Comparison of ENCODE assay signal across 1 cellular context in the genomic region with DNA sequence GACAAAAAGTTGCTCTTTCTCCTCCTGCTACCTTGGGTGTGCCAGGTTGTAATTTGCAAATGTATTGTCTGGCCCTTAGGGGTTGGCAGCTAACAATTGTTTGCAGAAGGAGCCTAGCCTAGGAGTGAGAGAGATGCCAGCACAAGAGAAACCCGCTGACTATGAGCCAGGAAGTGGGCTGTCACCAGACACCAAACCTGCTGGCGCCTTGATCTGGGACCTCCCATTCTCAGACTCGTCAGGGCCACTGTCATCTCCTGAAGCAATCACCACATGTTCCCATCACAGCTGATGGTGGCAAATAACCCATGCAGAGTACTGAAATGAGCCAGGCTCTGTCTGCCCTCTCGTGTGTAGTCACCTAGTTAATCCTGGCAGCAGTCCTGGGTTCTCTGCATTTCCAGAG.
TF ChIP-seq lines count a peak whose summit lies in the region.

No MANE protein-coding gene starts in this region.

TF ChIP-seq in WTC11, 78 proteins besides CTCF, POLR2A, EP300 and RAD21 (continued from another document):
- TF ChIP-seq AFF4 (CRISPR knock-in tag; IDR thresholded peaks at IDR 0.05; ENCODE audit: borderline replicate concordance) (no peak), NFATC4 (CRISPR knock-in tag; IDR thresholded peaks at IDR 0.05) (no peak), MYBL2 (CRISPR knock-in tag; IDR thresholded peaks at IDR 0.05) (no peak), CDX4 (CRISPR knock-in tag; IDR thresholded peaks at IDR 0.05; ENCODE audit: borderline replicate concordance) (no peak), ZBTB21 (CRISPR knock-in tag; IDR thresholded peaks at IDR 0.05; ENCODE audit: borderline replicate concordance) (no peak), CBFB (CRISPR knock-in tag; IDR thresholded peaks at IDR 0.05; ENCODE audit: low read depth) (no peak), ZMAT4 (CRISPR knock-in tag; IDR thresholded peaks at IDR 0.05) (no peak), ZNF263 (CRISPR knock-in tag; IDR thresholded peaks at IDR 0.05; ENCODE audit: low read depth) (no peak), FOXK1 (CRISPR knock-in tag; IDR thresholded peaks at IDR 0.05) (no peak), ZNF512 (CRISPR knock-in tag; IDR thresholded peaks at IDR 0.05; ENCODE audit: borderline replicate concordance) (no peak)
